In the genomic region with DNA sequence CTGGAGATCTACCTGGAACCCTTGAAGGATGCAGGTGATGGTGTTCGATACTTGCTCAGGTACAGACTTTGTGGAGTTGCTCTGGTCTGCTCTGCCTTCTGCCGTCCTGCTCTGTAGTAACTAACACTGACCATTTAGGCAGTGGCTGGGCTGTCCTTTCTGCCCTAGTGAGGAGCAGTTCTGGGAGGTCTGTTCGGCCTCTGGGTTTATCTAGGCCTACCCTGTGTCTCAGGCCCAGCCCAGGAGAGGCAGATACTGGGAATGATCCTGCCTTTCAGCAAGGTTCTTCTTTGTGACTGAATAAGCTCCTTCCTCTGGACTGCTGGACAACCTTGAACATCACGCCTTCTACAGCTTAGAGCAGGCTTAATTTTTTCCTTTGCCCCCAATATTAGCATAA, we compare ENCODE assay signal across 13 cellular contexts. TPM values are rescaled to one million over a fixed set of nuclear protein-coding genes. Genes with fewer than 3 reads are reported as not detected.
A peak's percentile ranks its signal among the peaks of the same experiment; 100 is the strongest.
DNase-seq lines count a peak whose midpoint lies in the region; ATAC-seq, FAIRE-seq and TF ChIP-seq lines count a peak whose summit lies in the region.
"Had no signal": no experiment of that assay in that cellular context is flagged by ENCODE, and none has a peak within 500 bp of the region (broad histone marks: within the 10 kb centered on the region; RNA-seq: fewer than 3 reads in every experiment).

No MANE protein-coding gene starts in this region.

- FAIRE-seq in frontal cortex (lab: Jason Lieb, UNC): no peak
- FAIRE-seq: endothelial cell of umbilical vein, kidney had no signal

- H3F3A ChIP-seq in OCI-LY1 (ENCODE audit: insufficient read depth, low read length): no peaks in the 10 kb centered on the region
- no peaks in the 10 kb centered on the region for H3F3A ChIP-seq in neural progenitor cell (ENCODE audit: low read depth)

- H2AFZ ChIP-seq in OCI-LY1 (ENCODE audit: low read length) (no peak overlapping the region), neural progenitor cell (replicated peaks) (no peak overlapping the region)

- DNase-seq in GM12865 (ENCODE audit: low read depth): no peak
- no peak for DNase-seq in effector memory CD8-positive, alpha-beta T cell
- DNase-seq in neural progenitor cell (ENCODE audit: low spot score): no peak
- DNase-seq in SJCRH30: no peak
- DNase-seq in germinal center (ENCODE audit: low spot score): no peak
- no peak for DNase-seq in frontal cortex (ENCODE audit: low spot score in 2 of 2)
- DNase-seq in GM19240 (ENCODE audit: insufficient read length, low spot score): no peak
- DNase-seq: GOT3, kidney, NCI-H1105 had no signal

- no peak overlapping the region for H3K9ac ChIP-seq in OCI-LY1 (ENCODE audit: low read length)
- H3K9ac ChIP-seq in neural progenitor cell: no peak overlapping the region

- no peak for ATAC-seq in effector memory CD8-positive, alpha-beta T cell (replicated peaks)

- H3K4me1 ChIP-seq in OCI-LY1 (ENCODE audit: insufficient read depth, low read length, severe bottlenecking): peaks cover 19% of the 10 kb centered on the region
- H3K4me1 ChIP-seq in neural progenitor cell: peaks cover 3% of the 10 kb centered on the region
- peaks cover 8% of the 10 kb centered on the region; the same call in 1 of the 2 replicates for H3K4me1 ChIP-seq in SJCRH30

- peak overlapping the region; percentile 92 to 94 for H3K4me3 Mint-ChIP-seq in effector memory CD8-positive, alpha-beta T cell
- peak overlapping the region; percentile 95 for H3K4me3 Mint-ChIP-seq in neural progenitor cell

- no peaks in the 10 kb centered on the region for H3K27me3 Mint-ChIP-seq in effector memory CD8-positive, alpha-beta T cell
- H3K27me3 Mint-ChIP-seq in neural progenitor cell (ENCODE audit: insufficient read depth, low read depth): peaks cover 8% of the 10 kb centered on the region

- H3K27ac ChIP-seq in OCI-LY1 (ENCODE audit: low read depth, low read length, poor library complexity, severe bottlenecking) (no peak overlapping the region), neural progenitor cell (no peak overlapping the region), SJCRH30 (no peak overlapping the region)

- H3K36me3 ChIP-seq in OCI-LY1 (ENCODE audit: insufficient read depth, low read length): peaks cover 20% of the 10 kb centered on the region
- H3K36me3 ChIP-seq in neural progenitor cell: no peaks in the 10 kb centered on the region
- H3K36me3 ChIP-seq in SJCRH30: peaks cover 6% of the 10 kb centered on the region

- H3K79me2 ChIP-seq in OCI-LY1 (ENCODE audit: insufficient read depth, low read length) (peaks cover 8% of the 10 kb centered on the region; the same call in 1 of the 2 replicates), neural progenitor cell (ENCODE audit: low read depth) (peaks cover 28% of the 10 kb centered on the region)

- H3K4me2 ChIP-seq in OCI-LY1 (ENCODE audit: low read length): no peak overlapping the region
- H3K4me2 ChIP-seq in neural progenitor cell: peak overlapping the region; percentile 96

- no peaks in the 10 kb centered on the region for H3K9me2 ChIP-seq in OCI-LY1 (ENCODE audit: low read depth, low read length)

- H3K27me3 ChIP-seq in OCI-LY1 (ENCODE audit: insufficient read depth, low read length) (no peaks in the 10 kb centered on the region), neural progenitor cell (peaks cover 32% of the 10 kb centered on the region), SJCRH30 (no peaks in the 10 kb centered on the region)

- H3K9me3 ChIP-seq in OCI-LY1 (ENCODE audit: low read length): no peaks in the 10 kb centered on the region
- H3K9me3 ChIP-seq in neural progenitor cell (ENCODE audit: low read depth): no peaks in the 10 kb centered on the region
- H3K9me3 ChIP-seq in SJCRH30 (replicated peaks): no peaks in the 10 kb centered on the region

- TF ChIP-seq CTCF in GM12865 (IDR thresholded peaks at IDR 0.05; ENCODE audit: insufficient read depth, low read depth, low read length, missing control alignments) (no peak), OCI-LY1 (IDR thresholded peaks at IDR 0.05; ENCODE audit: low read length) (no peak), neural progenitor cell (IDR thresholded peaks at IDR 0.05) (no peak)

- H4K20me1 ChIP-seq in OCI-LY1 (ENCODE audit: insufficient read depth, low read length) (no peaks in the 10 kb centered on the region), neural progenitor cell (ENCODE audit: low read depth) (peaks cover 32% of the 10 kb centered on the region)

- peaks cover 32% of the 10 kb centered on the region for H3K36me3 Mint-ChIP-seq in effector memory CD8-positive, alpha-beta T cell (ENCODE audit: insufficient read depth)
- H3K36me3 Mint-ChIP-seq in neural progenitor cell: peaks cover 7% of the 10 kb centered on the region

- H3K9me3 Mint-ChIP-seq in effector memory CD8-positive, alpha-beta T cell: no peaks in the 10 kb centered on the region
- peaks cover 2% of the 10 kb centered on the region for H3K9me3 Mint-ChIP-seq in neural progenitor cell

- peaks cover 49 to 50% of the 10 kb centered on the region in 2 donors for H3K4me1 Mint-ChIP-seq in effector memory CD8-positive, alpha-beta T cell (ENCODE audit: low read depth in 2 of 2)
- peaks cover 48% of the 10 kb centered on the region for H3K4me1 Mint-ChIP-seq in neural progenitor cell

- H3K4me3 ChIP-seq in GM12865 (ENCODE audit: low read depth, low read length): peak overlapping the region; percentile 1; the same call in 1 of the 2 replicates
- H3K4me3 ChIP-seq in OCI-LY1 (ENCODE audit: low read depth, low read length, poor library complexity, severe bottlenecking): peak overlapping the region; percentile 98
- no peak overlapping the region for H3K4me3 ChIP-seq in neural progenitor cell
- H3K4me3 ChIP-seq in SJCRH30: no peak overlapping the region

- peak overlapping the region; percentile 97 to 98 for H3K27ac Mint-ChIP-seq in effector memory CD8-positive, alpha-beta T cell
- no peak overlapping the region for H3K27ac Mint-ChIP-seq in neural progenitor cell

RNA-seq across cellular contexts. Expression of a gene that starts 1.7 kb away (rescaled TPM):
- total RNA-seq in neural progenitor cell (ENCODE audit: low replicate concordance) (13.7 and 28.6 TPM in 2 replicates), frontal cortex (45.2 TPM)
- total RNA-seq in SJCRH30 (2014; rRNA removed; shearing (Covaris generic)): 20.7 and 27.1 TPM in 2 replicates

RNA-seq across cellular contexts. Expression of a gene that starts 25.1 kb away (rescaled TPM):
- total RNA-seq in neural progenitor cell (ENCODE audit: low replicate concordance): 7.1 and 21.9 TPM in 2 replicates
- total RNA-seq in SJCRH30 (2014; rRNA removed; shearing (Covaris generic)): 29.8 and 30.4 TPM in 2 replicates
- total RNA-seq in frontal cortex: 6.1 TPM

RNA-seq across cellular contexts. Expression of a gene that starts 33.2 kb away (rescaled TPM):
- total RNA-seq in neural progenitor cell (ENCODE audit: low replicate concordance) (not detected in 2 replicates), frontal cortex (1.6 TPM)
- not detected in 2 replicates for total RNA-seq in SJCRH30 (2014; rRNA removed; shearing (Covaris generic))
- total RNA-seq: endothelial cell of umbilical vein; T-helper 2 cell treated with Interferon-gamma antibody and Interleukin-4, amounts not matched to agents 100 ng/mL and 5 ng/mL, for 36 hours had no signal

RNA-seq across cellular contexts. Expression of a gene that starts 51.6 kb away (rescaled TPM):
- total RNA-seq in neural progenitor cell (ENCODE audit: low replicate concordance): 2.6 and 5.8 TPM in 2 replicates
- total RNA-seq in SJCRH30 (2014; rRNA removed; shearing (Covaris generic)): 11.2 and 14.4 TPM in 2 replicates
- 2.4 TPM for total RNA-seq in frontal cortex

Comparison
In these comparisons a context has a peak if more than half of its experiments do, and no peak if none do; other contexts are left out.
1. H3K4me3 ChIP-seq: peak in GM12865 (single experiment) and OCI-LY1 (single experiment); none in neural progenitor cell (single experiment) and SJCRH30 (single experiment).